9 cellular contexts compared by ENCODE assay signal in the genomic region with DNA sequence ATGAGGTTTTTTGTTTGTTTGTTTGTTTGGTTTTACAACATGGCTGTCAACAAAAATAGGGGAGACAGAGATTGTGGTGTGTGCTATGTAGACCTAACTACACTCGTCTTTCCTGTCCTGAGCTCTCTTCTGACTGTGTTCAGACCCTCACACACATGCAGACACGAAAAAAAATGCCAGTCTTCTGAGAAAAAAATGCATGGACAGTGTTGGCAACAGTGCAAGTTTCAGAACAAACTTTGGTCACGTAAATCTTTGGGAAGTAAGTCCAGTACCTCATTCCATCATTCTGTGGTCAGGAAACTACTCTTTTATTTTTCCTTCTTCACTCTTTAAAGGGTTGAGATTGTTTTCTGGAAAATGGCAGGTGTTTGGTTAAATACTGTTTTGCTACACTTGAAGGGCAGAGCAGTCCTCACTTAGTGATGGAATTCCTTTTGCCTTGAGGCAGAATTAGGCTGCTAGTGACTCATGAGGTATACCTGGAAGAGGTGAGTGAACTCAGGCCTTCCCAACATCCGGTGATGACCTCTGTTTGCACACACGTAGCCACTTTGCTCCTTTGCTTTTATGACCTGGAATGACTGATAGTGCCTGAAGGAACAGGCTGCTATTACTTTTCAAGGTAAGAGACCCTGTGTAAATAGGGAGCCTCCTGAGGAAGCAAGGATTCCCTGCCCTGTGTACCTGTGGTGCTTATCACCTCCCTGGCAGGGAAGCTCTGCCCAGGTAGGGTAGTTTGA.
DNase-seq lines count a peak whose midpoint lies in the region; ATAC-seq, FAIRE-seq and TF ChIP-seq lines count a peak whose summit lies in the region.
"Had no signal": no experiment of that assay in that cellular context is flagged by ENCODE, and none has a peak within 500 bp of the region (broad histone marks: within the 10 kb centered on the region; RNA-seq: fewer than 3 reads in every experiment).

No MANE protein-coding gene starts in this region.

- POLR2A ChIA-PET in GM12878 (lab: Charles Lee): interaction anchor here (0.6 to 7.4 kb wide), 19 partner anchors 11 to 285 kb away, joined by 3 to 59 read pairs (median 4); no protein-coding TSS in a partner anchor
- POLR2A ChIA-PET in naive thymus-derived CD4-positive, alpha-beta T cell (lab: Charles Lee): interaction anchor here (0.6 to 21.1 kb wide), 11 partner anchors 10 to 203 kb away, joined by 3 to 466 read pairs (median 7); a partner anchor contains a TSS

- BruUV-seq in GM12878 (replicated peaks; lab: Mats Ljungman, UMichigan): no TSS peak

- H3K79me2 ChIP-seq in DND-41 (ENCODE audit: insufficient read depth, low read length) (peaks cover 100% of the 10 kb centered on the region), GM12878 (ENCODE audit: control insufficient read depth, insufficient read depth, low read length) (peaks cover 89% of the 10 kb centered on the region)

- no peak for FAIRE-seq in GM12878 (lab: Jason Lieb, UNC)

- intact Hi-C loops in GM12878 (cut with micrococcal nuclease; ENCODE audit: unreplicated experiment): loop anchor here (2.0 to 5.0 kb wide), 2 partner anchors 35 to 123 kb away; no protein-coding TSS in a partner anchor
- intact Hi-C loops in naive thymus-derived CD4-positive, alpha-beta T cell (cut with micrococcal nuclease): loop anchor here in 1 of 2 donors (1.0 kb wide), 1 partner anchor 13 kb away; no protein-coding TSS in a partner anchor

- H3K4me1 Mint-ChIP-seq in naive thymus-derived CD4-positive, alpha-beta T cell: peaks cover 84 to 93% (median 85%) of the 10 kb centered on the region in 7 donors

- DNase-seq in DND-41 (no peak), HuH-7.5 (ENCODE audit: low spot score) (peak; percentile 11), GM12878 (ENCODE audit: low read depth, low spot score) (no peak), NCI-H2107 treated with DMSO at 0.1 percent for 48 hours (lab: John Stamatoyannopoulos, UW; ENCODE audit: unreplicated experiment) (no peak), NCI-H1105 treated with DMSO at 0.1 percent for 48 hours (lab: John Stamatoyannopoulos, UW) (no peak)
- DNase-seq in naive thymus-derived CD4-positive, alpha-beta T cell: no peak
- DNase-seq: KG1 had no signal

- H3K4me1 ChIP-seq in DND-41 (ENCODE audit: insufficient read depth, low read length): peaks cover 97% of the 10 kb centered on the region
- peaks cover 66% of the 10 kb centered on the region for H3K4me1 ChIP-seq in GM12878 (ENCODE audit: control insufficient read depth, insufficient read depth, low read length)
- H3K4me1 ChIP-seq in naive thymus-derived CD4-positive, alpha-beta T cell (ENCODE audit: control insufficient read depth in 2 of 2, insufficient read depth in 2 of 2, low read length in 2 of 2): peaks cover 71 to 77% of the 10 kb centered on the region in 2 donors

- SMC1A ChIA-PET in GM12878 (lab: Charles Lee; ENCODE audit: uncharacterized antibody, unreplicated experiment): interaction anchor here (0.6 to 14.5 kb wide), 31 partner anchors 13 to 287 kb away, joined by 3 to 181 read pairs (median 4); a partner anchor contains a TSS

- H3K4me2 ChIP-seq in DND-41 (ENCODE audit: insufficient read depth, low read length) (peak overlapping the region; percentile 82), GM12878 (ENCODE audit: control insufficient read depth, insufficient read depth) (peak overlapping the region; percentile 92)

- H3K27me3 Mint-ChIP-seq in naive thymus-derived CD4-positive, alpha-beta T cell: peaks cover 0 to 2% (median 0%) of the 10 kb centered on the region in 5 donors

- peaks cover 0 to 5% (median 0%) of the 10 kb centered on the region in 11 donors for H3K9me3 Mint-ChIP-seq in naive thymus-derived CD4-positive, alpha-beta T cell

- TF ChIP-seq EP300 in GM12878 (IDR thresholded peaks at IDR 0.05; ENCODE audit: borderline replicate concordance in 1 of 2, control insufficient read depth in 1 of 2, low read depth in 2 of 2, low read length in 2 of 2): no peak

- H3K9me3 ChIP-seq in DND-41 (ENCODE audit: insufficient read depth, low read length, severe bottlenecking) (no peaks in the 10 kb centered on the region), GM12878 (replicated peaks; ENCODE audit: control insufficient read depth, insufficient read depth, low read length) (no peaks in the 10 kb centered on the region)
- no peaks in the 10 kb centered on the region for H3K9me3 ChIP-seq in naive thymus-derived CD4-positive, alpha-beta T cell (ENCODE audit: control insufficient read depth in 2 of 3, low read length in 3 of 3)

- WGBS in GM12878 (ENCODE audit: insufficient coverage, insufficient replicate concordance, low lambda C conversion rate, missing lambda C conversion rate): 10% methylated on average over 5 of the region's 5 CpGs

- H3K4me3 ChIP-seq in DND-41 (ENCODE audit: low read depth in 1 of 2, low read length in 2 of 2) (0 out of 4 replicates have a peak overlapping the region, but pooled peaks of 1 of the 2 experiments have one; percentile 8), GM12878 (peak overlapping the region; percentile 65)
- H3K4me3 ChIP-seq in naive thymus-derived CD4-positive, alpha-beta T cell (ENCODE audit: low read length): peak overlapping the region; percentile 52

- peak overlapping the region; percentile 86 to 100 (median 98) for H3K4me3 Mint-ChIP-seq in naive thymus-derived CD4-positive, alpha-beta T cell

- no peak overlapping the region for H2AFZ ChIP-seq in DND-41 (ENCODE audit: low read depth, low read length)
- H2AFZ ChIP-seq in GM12878 (ENCODE audit: control insufficient read depth, low read depth, low read length): no peak overlapping the region

- peaks cover 0 to 48% (median 4%) of the 10 kb centered on the region in 5 donors for H3K36me3 Mint-ChIP-seq in naive thymus-derived CD4-positive, alpha-beta T cell

- no peak for TF ChIP-seq RAD21 in GM12878 (IDR thresholded peaks at IDR 0.05; ENCODE audit: insufficient read depth, low read depth, low read length)

- ATAC-seq in DND-41 (ENCODE audit: insufficient read depth, low read depth) (no peak), GM12878 (no peak), GM19023 (IDR thresholded peaks at IDR 0.05; ENCODE audit: unreplicated experiment) (no peak), GM21367 (IDR thresholded peaks at IDR 0.05; ENCODE audit: unreplicated experiment) (no peak)
- no peak for ATAC-seq in naive thymus-derived CD4-positive, alpha-beta T cell

- no peak for TF ChIP-seq POLR2A in GM12878 (IDR thresholded peaks at IDR 0.05; ENCODE audit: low read depth, low read length)

- peaks cover 59% of the 10 kb centered on the region for H3K36me3 ChIP-seq in DND-41 (ENCODE audit: insufficient read depth, low read length)
- no peaks in the 10 kb centered on the region for H3K36me3 ChIP-seq in GM12878 (ENCODE audit: control insufficient read depth in 2 of 2, insufficient read depth in 2 of 2, low read length in 1 of 2)
- peaks cover 0 to 2% (median 0%) of the 10 kb centered on the region in 3 experiments for H3K36me3 ChIP-seq in naive thymus-derived CD4-positive, alpha-beta T cell (ENCODE audit: control insufficient read depth in 2 of 3, insufficient read depth in 3 of 3, low read length in 3 of 3)

- H3K27ac Mint-ChIP-seq in naive thymus-derived CD4-positive, alpha-beta T cell: peak overlapping the region; percentile 73 to 99 (median 95)

- H3K9ac ChIP-seq in DND-41 (ENCODE audit: low read depth, low read length): peak overlapping the region; percentile 23
- peak overlapping the region; percentile 55; the same call in 1 of the 2 replicates for H3K9ac ChIP-seq in GM12878 (ENCODE audit: control insufficient read depth, insufficient read depth, low read length)

- peak overlapping the region; percentile 99 for H3K27ac ChIP-seq in DND-41 (ENCODE audit: low read length)
- peak overlapping the region; percentile 77 for H3K27ac ChIP-seq in GM12878 (ENCODE audit: control insufficient read depth, insufficient read depth)
- peak overlapping the region; percentile 85 for H3K27ac ChIP-seq in naive thymus-derived CD4-positive, alpha-beta T cell (ENCODE audit: low read depth, low read length)

- TF ChIP-seq CTCF in DND-41 (IDR thresholded peaks at IDR 0.05; ENCODE audit: borderline replicate concordance, extremely low read depth, low read length, poor library complexity, severe bottlenecking): no peak
- TF ChIP-seq CTCF in GM12878 (IDR thresholded peaks at IDR 0.05 in 2 of 3, conservative IDR thresholded peaks at IDR 0.05 in 1 of 3; ENCODE audit: control insufficient read depth in 2 of 3, extremely low read depth in 1 of 3, insufficient read depth in 1 of 3, low read depth in 3 of 3, low read length in 3 of 3): no peak

- in situ Hi-C loops in GM12878 (cut with MboI): no loop called here

- H4K20me1 ChIP-seq in DND-41 (ENCODE audit: insufficient read depth, low read length) (peaks cover 16% of the 10 kb centered on the region; the same call in 1 of the 2 replicates), GM12878 (ENCODE audit: control insufficient read depth, insufficient read depth) (no peaks in the 10 kb centered on the region)

- CTCF ChIA-PET in GM12878 (lab: Yijun Ruan, JAX): interaction anchor here (1.0 to 7.2 kb wide), 15 partner anchors 9 to 286 kb away, joined by 3 to 32 read pairs (median 4); a partner anchor contains a TSS
- CTCF ChIA-PET in naive thymus-derived CD4-positive, alpha-beta T cell (lab: Charles Lee): interaction anchor here (0.6 to 2.4 kb wide), 10 partner anchors 13 to 178 kb away, joined by 3 to 16 read pairs (median 4); no protein-coding TSS in a partner anchor

- RAD21 ChIA-PET in GM12878 (lab: Charles Lee; ENCODE audit: unreplicated experiment): interaction anchor here (0.6 to 7.3 kb wide), 20 partner anchors 11 to 241 kb away, joined by 3 to 46 read pairs (median 7); no protein-coding TSS in a partner anchor

- H3K27me3 ChIP-seq in DND-41 (ENCODE audit: insufficient read depth, low read length, poor library complexity) (no peaks in the 10 kb centered on the region), GM12878 (replicated peaks in 1 of 2; ENCODE audit: control insufficient read depth in 2 of 2, insufficient read depth in 2 of 2, low read length in 1 of 2) (no peaks in the 10 kb centered on the region)
- no peaks in the 10 kb centered on the region for H3K27me3 ChIP-seq in naive thymus-derived CD4-positive, alpha-beta T cell (ENCODE audit: control insufficient read depth in 2 of 2, insufficient read depth in 2 of 2, low read length in 2 of 2)

TF ChIP-seq in GM12878, 131 proteins besides CTCF, POLR2A, EP300 and RAD21 (continues in another document):
- no peak for TF ChIP-seq MEF2A (IDR thresholded peaks at IDR 0.05; ENCODE audit: insufficient read depth, low read depth, low read length)
